25 cellular contexts compared by ENCODE assay signal in genomic region chr9:133153227-133154096, GRCh38. TPM values are rescaled to one million over a fixed set of nuclear protein-coding genes. Genes with fewer than 3 reads are reported as not detected.
DNase-seq lines count a peak whose midpoint lies in the region; ATAC-seq and TF ChIP-seq lines count a peak whose summit lies in the region.
"Had no signal": no experiment of that assay in that cellular context is flagged by ENCODE, and none has a peak within 500 bp of the region (broad histone marks: within the 10 kb centered on the region; RNA-seq: fewer than 3 reads in every experiment).

No MANE protein-coding gene starts in this region.

- H3K36me3 Mint-ChIP-seq in Calu3 (ENCODE audit: insufficient read depth, unreplicated experiment) (peaks cover 9% of the 10 kb centered on the region), WTC11 (peaks cover 9% of the 10 kb centered on the region)
- H3K36me3 Mint-ChIP-seq: IgD-negative memory B cell; naive thymus-derived CD8-positive, alpha-beta T cell had no signal

- H3K27me3 Mint-ChIP-seq in Calu3 (ENCODE audit: unreplicated experiment) (peaks cover 23% of the 10 kb centered on the region), WTC11 (ENCODE audit: low read depth) (no peaks in the 10 kb centered on the region; the same call in 1 of the 2 replicates)
- H3K27me3 Mint-ChIP-seq: CD4-positive, alpha-beta T cell; IgD-negative memory B cell; naive thymus-derived CD8-positive, alpha-beta T cell had no signal

- intact Hi-C loops in Calu3 (cut with micrococcal nuclease; ENCODE audit: unreplicated experiment), result no loop called here

- TF ChIP-seq CTCF in Calu3 (IDR thresholded peaks at IDR 0.05; ENCODE audit: unreplicated experiment) (no peak), WTC11 (IDR thresholded peaks at IDR 0.05) (no peak)

- POLR2A ChIA-PET in HEK293T (lab: Yijun Ruan, JAX) (no interaction called here), WTC11 (lab: Charles Lee) (interaction anchor here (0.6 kb wide), 1 partner anchor 359 kb away, joined by 3 read pairs; no protein-coding TSS in a partner anchor)

- H3K14ac ChIP-seq in neuronal stem cell (ENCODE audit: low read length), result no peak overlapping the region

- H3K23ac ChIP-seq in neuronal stem cell (ENCODE audit: low read depth, low read length, poor library complexity), result no peak overlapping the region

- H3K79me1 ChIP-seq in neuronal stem cell (ENCODE audit: low read depth, low read length), result peaks cover 3% of the 10 kb centered on the region

- no peak overlapping the region for H3K27ac ChIP-seq in neuronal stem cell (replicated peaks; ENCODE audit: low read length)
- H3K27ac ChIP-seq: coronary artery, testis had no signal

- H3K18ac ChIP-seq in neuronal stem cell (ENCODE audit: low read length), result peak overlapping the region; percentile 22

- H2BK120ac ChIP-seq in neuronal stem cell (ENCODE audit: low read depth, low read length), result no peak overlapping the region

- no peaks in the 10 kb centered on the region for H3K9me3 ChIP-seq in neuronal stem cell (replicated peaks in 1 of 2; ENCODE audit: control insufficient read depth in 2 of 2, insufficient read depth in 1 of 2, low read depth in 1 of 2, low read length in 2 of 2)
- H3K9me3 ChIP-seq: testis had no signal

- H3K9me3 Mint-ChIP-seq in Calu3 (ENCODE audit: low read depth, unreplicated experiment) (no peaks in the 10 kb centered on the region), WTC11 (no peaks in the 10 kb centered on the region)
- H3K9me3 Mint-ChIP-seq: CD4-positive, alpha-beta T cell; IgD-negative memory B cell; mesothelial cell of epicardium; naive thymus-derived CD8-positive, alpha-beta T cell; stimulated activated effector memory CD8-positive, alpha-beta T cell treated with anti-CD3 and anti-CD28 coated beads, Interleukin-12 subunit alpha, Interleukin-12 subunit beta, amount 100 ng/mL, for 72 hours had no signal

- no peak overlapping the region for H4K91ac ChIP-seq in neuronal stem cell (ENCODE audit: low read depth, low read length, poor library complexity)

- H3K36me3 ChIP-seq in neuronal stem cell (replicated peaks in 1 of 2; ENCODE audit: control insufficient read depth in 2 of 2, insufficient read depth in 2 of 2, low read length in 2 of 2), result no peaks in the 10 kb centered on the region

- WGBS in neuronal stem cell (ENCODE audit: extremely low coverage in 2 of 2, insufficient read length in 2 of 2, insufficient replicate concordance in 1 of 2), 2 donors, result no CpG with 5 or more reads among the region's 36 CpGs

- H3K4me3 ChIP-seq in neuronal stem cell (ENCODE audit: low read length in 2 of 2), result peak overlapping the region in 1 of 2 donors; percentile 1
- H3K4me3 ChIP-seq: coronary artery, testis had no signal

- H2AK5ac ChIP-seq in neuronal stem cell (ENCODE audit: low read depth, low read length), result peak overlapping the region; percentile 65

- peak overlapping the region; percentile 17 for H3K9ac ChIP-seq in neuronal stem cell (ENCODE audit: low read depth, low read length, poor library complexity)

- no peak overlapping the region for H2BK15ac ChIP-seq in neuronal stem cell (ENCODE audit: low read length)

- peaks cover 2 to 10% of the 10 kb centered on the region in 2 donors for H3K4me1 ChIP-seq in neuronal stem cell (ENCODE audit: control insufficient read depth in 2 of 2, insufficient read depth in 1 of 2, low read depth in 1 of 2, low read length in 2 of 2)

- peak overlapping the region; percentile 66 for H2BK12ac ChIP-seq in neuronal stem cell (ENCODE audit: low read length)

- CTCF ChIA-PET in HEK293T (lab: Yijun Ruan, JAX), result interaction anchor here (1.0 to 1.4 kb wide), 2 partner anchors 9 to 131 kb away, joined by 4 read pairs; no protein-coding TSS in a partner anchor
- CTCF ChIA-PET in Calu3 (lab: Charles Lee), result no interaction called here
- CTCF ChIA-PET in WTC11 (lab: Charles Lee), result interaction anchor here (0.9 to 2.9 kb wide), 4 partner anchors 9 to 85 kb away, joined by 3 to 9 read pairs (median 6); partner anchors contain the start of gene GBGT1

- peak overlapping the region; percentile 80 for H2AFZ ChIP-seq in neuronal stem cell (ENCODE audit: low read length)

- no peaks in the 10 kb centered on the region for H3K27me3 ChIP-seq in neuronal stem cell (ENCODE audit: control insufficient read depth in 3 of 3, insufficient read depth in 3 of 3, low read depth in 1 of 3, low read length in 3 of 3)
- H3K27me3 ChIP-seq: testis had no signal

- no peaks in the 10 kb centered on the region for H3K4me1 Mint-ChIP-seq in Calu3 (ENCODE audit: low read depth, unreplicated experiment)
- H3K4me1 Mint-ChIP-seq in WTC11, result peaks cover under 1% of the 10 kb centered on the region; the same call in 1 of the 2 replicates
- H3K4me1 Mint-ChIP-seq: mesothelial cell of epicardium had no signal

- peak overlapping the region; percentile 30 for H4K8ac ChIP-seq in neuronal stem cell (ENCODE audit: low read depth, low read length)

- no peak overlapping the region for H3K4ac ChIP-seq in neuronal stem cell (ENCODE audit: low read length)

- no TSS peak for BruUV-seq in Calu3 (replicated peaks; lab: Mats Ljungman, UMichigan)

- no peak overlapping the region for H3K4me3 Mint-ChIP-seq in Calu3 (ENCODE audit: low read depth, unreplicated experiment)
- H3K4me3 Mint-ChIP-seq in WTC11, result no peak overlapping the region
- H3K4me3 Mint-ChIP-seq: CD4-positive, alpha-beta T cell; mesothelial cell of epicardium; naive thymus-derived CD8-positive, alpha-beta T cell; stimulated activated effector memory CD8-positive, alpha-beta T cell treated with anti-CD3 and anti-CD28 coated beads, Interleukin-12 subunit alpha, Interleukin-12 subunit beta, amount 100 ng/mL, for 72 hours had no signal

- no peak overlapping the region for H3K4me2 ChIP-seq in neuronal stem cell (ENCODE audit: insufficient read depth, low read length, poor library complexity, severe bottlenecking)

- DNase-seq in COLO668 (lab: John Stamatoyannopoulos, UW; ENCODE audit: unreplicated experiment), result peak; percentile 46
- DNase-seq in HEK293T (ENCODE audit: extremely low spot score), result no peak
- DNase-seq in erythroblast (lab: John Stamatoyannopoulos, UW), result no peak
- DNase-seq in neuronal stem cell (ENCODE audit: low spot score), result no peak
- no peak for DNase-seq in central memory CD4-positive, alpha-beta T cell
- DNase-seq in Calu3, result no peak
- no peak for DNase-seq in WTC11 (ENCODE audit: low spot score)
- DNase-seq: activated effector memory CD4-positive, alpha-beta T cell treated with anti-CD3 and anti-CD28 coated beads, Interleukin-2, amount 50 U/mL, for 16 hours; CD4-positive, alpha-beta T cell; DMS79 treated with DMSO at 0.1 percent for 48 hours; NCI-H1436; NCI-H2171; testis had no signal

- H3K27ac Mint-ChIP-seq in Calu3 (ENCODE audit: unreplicated experiment), result no peak overlapping the region
- no peak overlapping the region for H3K27ac Mint-ChIP-seq in WTC11
- H3K27ac Mint-ChIP-seq: CD4-positive, alpha-beta T cell; mesothelial cell of epicardium; stimulated activated effector memory CD8-positive, alpha-beta T cell treated with anti-CD3 and anti-CD28 coated beads, Interleukin-12 subunit alpha, Interleukin-12 subunit beta, amount 100 ng/mL, for 72 hours had no signal

- H2BK5ac ChIP-seq in neuronal stem cell (ENCODE audit: low read length), result no peak overlapping the region

- ATAC-seq in HG02970 (IDR thresholded peaks at IDR 0.05; ENCODE audit: low FRiP score, unreplicated experiment) (no peak), WTC11 (no peak)
- ATAC-seq: left colon; naive thymus-derived CD8-positive, alpha-beta T cell; SK-N-SH treated with all-trans-retinoic acid at 6 μM for 48 hours; stimulated activated effector memory CD8-positive, alpha-beta T cell treated with anti-CD3 and anti-CD28 coated beads, Interleukin-12 subunit alpha, Interleukin-12 subunit beta, amount 100 ng/mL, for 72 hours had no signal

- TF ChIP-seq POLR2A in erythroblast (IDR thresholded peaks at IDR 0.05; ENCODE audit: low read length), result peak; percentile 59

TF ChIP-seq in HEK293T, 16 proteins besides CTCF, POLR2A, EP300 and RAD21:
- peak; percentile 16; the same call in 1 of the 2 replicates for TF ChIP-seq PKNOX1 (IDR thresholded peaks at IDR 0.05)
- TF ChIP-seq BHLHE40 (IDR thresholded peaks at IDR 0.05; ENCODE audit: borderline replicate concordance), result no peak
- TF ChIP-seq TARDBP (IDR thresholded peaks at IDR 0.05), result no peak

TF ChIP-seq in WTC11, 78 proteins besides CTCF, POLR2A, EP300 and RAD21 (continues in another document):
- no peak for TF ChIP-seq JAZF1 (CRISPR knock-in tag; IDR thresholded peaks at IDR 0.05)
- TF ChIP-seq, protein P1, sequence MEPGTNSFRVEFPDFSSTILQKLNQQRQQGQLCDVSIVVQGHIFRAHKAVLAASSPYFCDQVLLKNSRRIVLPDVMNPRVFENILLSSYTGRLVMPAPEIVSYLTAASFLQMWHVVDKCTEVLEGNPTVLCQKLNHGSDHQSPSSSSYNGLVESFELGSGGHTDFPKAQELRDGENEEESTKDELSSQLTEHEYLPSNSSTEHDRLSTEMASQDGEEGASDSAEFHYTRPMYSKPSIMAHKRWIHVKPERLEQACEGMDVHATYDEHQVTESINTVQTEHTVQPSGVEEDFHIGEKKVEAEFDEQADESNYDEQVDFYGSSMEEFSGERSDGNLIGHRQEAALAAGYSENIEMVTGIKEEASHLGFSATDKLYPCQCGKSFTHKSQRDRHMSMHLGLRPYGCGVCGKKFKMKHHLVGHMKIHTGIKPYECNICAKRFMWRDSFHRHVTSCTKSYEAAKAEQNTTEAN (CRISPR knock-in tag; IDR thresholded peaks at IDR 0.05), result no peak
- TF ChIP-seq HMGXB4 (CRISPR knock-in tag; IDR thresholded peaks at IDR 0.05), result no peak

RNA-seq across cellular contexts. Expression of gene GBGT1, which starts 10.3 kb away (rescaled TPM):
- polyA plus RNA-seq in neuronal stem cell (2013, experiment 1 of 2), result 2.2 TPM
- 1.8 TPM for polyA plus RNA-seq in neuronal stem cell (2013, experiment 2 of 2)
- total RNA-seq in Calu3 (2022) (not detected in 2 replicates), WTC11 (2021) (14.5 to 16.7 TPM (median 16.5 TPM) in 3 replicates)
- total RNA-seq: MCF 10A had no signal
- polyA plus RNA-seq: naive thymus-derived CD8-positive, alpha-beta T cell had no signal

RNA-seq across cellular contexts. Expression of gene RALGDS, which starts 32.4 kb away (rescaled TPM):
- 48.3 TPM for polyA plus RNA-seq in neuronal stem cell (2013, experiment 1 of 2)
- 47.0 TPM for polyA plus RNA-seq in neuronal stem cell (2013, experiment 2 of 2)
- total RNA-seq in Calu3 (2022) (13.7 and 18.2 TPM in 2 replicates), WTC11 (2021) (19.5 to 23.2 TPM (median 22.9 TPM) in 3 replicates)

RNA-seq across cellular contexts. Expression of gene OBP2B, which starts 55.6 kb away (rescaled TPM):
- polyA plus RNA-seq in neuronal stem cell (2013, experiment 1 of 2), result not detected
- not detected for polyA plus RNA-seq in neuronal stem cell (2013, experiment 2 of 2)
- total RNA-seq in Calu3 (2022) (not detected in 2 replicates), WTC11 (2021) (not detected in 3 replicates)
- total RNA-seq: CD4-positive, alpha-beta T cell; glomerular endothelial cell; left colon; MCF 10A; mesothelial cell of epicardium; naive thymus-derived CD8-positive, alpha-beta T cell; RPMI7951; T-helper 2 cell treated with Interferon-gamma antibody and Interleukin-4, amounts not matched to agents 100 ng/mL and 5 ng/mL, for 36 hours had no signal
- polyA plus RNA-seq: IgD-negative memory B cell; naive thymus-derived CD8-positive, alpha-beta T cell had no signal

Comparison
In these comparisons a context has a peak if more than half of its experiments do, and no peak if none do; other contexts are left out.
1. RNA of gene GBGT1, which starts 10.3 kb away (total RNA-seq): 14.5 to 16.7 TPM in WTC11; not detected in Calu3; every median in the first group is over 10 times any median in the second.